ENCODE assay signal across 9 cellular contexts in the genomic region with DNA sequence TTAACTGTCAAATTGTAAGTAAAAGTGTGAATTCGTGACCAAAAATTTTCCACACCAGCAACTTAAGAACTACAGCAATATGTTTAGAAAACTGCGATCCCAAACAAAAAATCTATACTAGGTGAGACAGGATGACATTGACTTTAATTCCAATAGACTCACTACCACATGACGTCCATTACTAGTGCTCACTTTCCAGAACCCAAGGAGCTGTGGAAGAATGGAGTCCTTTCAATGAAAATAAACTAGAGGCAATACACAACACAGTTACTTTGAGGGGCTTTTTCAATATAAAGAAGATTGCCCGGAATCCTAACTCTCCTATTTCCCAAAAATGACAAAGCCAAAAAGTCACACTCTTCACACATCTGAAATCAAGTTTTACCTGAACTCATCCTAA. TPM values are rescaled to one million over a fixed set of nuclear protein-coding genes. Genes with fewer than 3 reads are reported as not detected.
A peak's percentile ranks its signal among the peaks of the same experiment; 100 is the strongest.
DNase-seq lines count a peak whose midpoint lies in the region; ATAC-seq, FAIRE-seq and TF ChIP-seq lines count a peak whose summit lies in the region.
"Had no signal": no experiment of that assay in that cellular context is flagged by ENCODE, and none has a peak within 500 bp of the region (broad histone marks: within the 10 kb centered on the region; RNA-seq: fewer than 3 reads in every experiment).

No MANE protein-coding gene starts in this region.

- POLR2A ChIA-PET in A549 (lab: Yijun Ruan, JAX) = interaction anchor here (1.5 to 2.1 kb wide), 3 partner anchors 10 to 161 kb away, joined by 3 to 11 read pairs (median 7); no protein-coding TSS in a partner anchor

- CTCF ChIA-PET in A549 (lab: Yijun Ruan, JAX) = interaction anchor here (0.9 to 2.1 kb wide), 6 partner anchors 8 to 198 kb away, joined by 3 to 7 read pairs (median 4); no protein-coding TSS in a partner anchor

- DNase-seq in A549 (ENCODE audit: low read depth in 1 of 2, low spot score in 1 of 2) (no peak), coronary artery (ENCODE audit: low spot score) (no peak), natural killer cell (no peak), NCI-H510A (lab: John Stamatoyannopoulos, UW) (no peak), kidney glomerular epithelial cell (lab: John Stamatoyannopoulos, UW) (no peak)
- no peak for DNase-seq in activated CD4-positive, alpha-beta T cell treated with anti-CD3 and anti-CD28 coated beads for 4 hours

- peak overlapping the region; percentile 99 for H3K4me3 Mint-ChIP-seq in natural killer cell

- no peak for TF ChIP-seq POLR2A in A549 (IDR thresholded peaks at IDR 0.05; ENCODE audit: low read length)

- ATAC-seq in A549 = no peak
- no peak for ATAC-seq in natural killer cell
- ATAC-seq in GM21390 (IDR thresholded peaks at IDR 0.05; ENCODE audit: unreplicated experiment) = no peak

- H3K4me3 ChIP-seq in A549 = peak overlapping the region; percentile 78
- peak overlapping the region; percentile 74 for H3K4me3 ChIP-seq in HUES6 (ENCODE audit: low read depth, low read length)
- peak overlapping the region; percentile 87 for H3K4me3 ChIP-seq in coronary artery

- H3K27ac ChIP-seq in A549 = peak overlapping the region; percentile 87 to 91
- H3K27ac ChIP-seq in HUES6 (ENCODE audit: low read depth, low read length) = no peak overlapping the region
- peak overlapping the region; percentile 91 for H3K27ac ChIP-seq in coronary artery
- H3K27ac ChIP-seq: HL-60 had no signal

- intact Hi-C loops in natural killer cell (cut with micrococcal nuclease) = loop anchor here (2.0 to 5.0 kb wide), 2 partner anchors 95 to 1530 kb away; a partner anchor contains a TSS

- no peaks in the 10 kb centered on the region for H3K9me3 Mint-ChIP-seq in natural killer cell

- H3K27me3 ChIP-seq in HUES6 (ENCODE audit: control insufficient read depth, insufficient read depth, low read length) = peaks cover 58% of the 10 kb centered on the region

- H3K4me1 ChIP-seq in A549 = peaks cover 24% of the 10 kb centered on the region; the same call in 2 of the 3 replicates
- H3K4me1 ChIP-seq in HUES6 (ENCODE audit: control insufficient read depth, insufficient read depth, low read length) = peaks cover 9% of the 10 kb centered on the region; the same call in 1 of the 2 replicates

- peaks cover 42 to 56% of the 10 kb centered on the region in 2 donors for H3K27me3 Mint-ChIP-seq in natural killer cell (ENCODE audit: low read depth in 2 of 2)

- no peak overlapping the region for H3K9ac ChIP-seq in HUES6 (ENCODE audit: low read length)

- no peak for TF ChIP-seq RAD21 in A549 (conservative IDR thresholded peaks at IDR 0.05 in 1 of 2, IDR thresholded peaks at IDR 0.05 in 1 of 2)

- FAIRE-seq in A549 (lab: Jason Lieb, UNC) = no peak

- H3K36me3 ChIP-seq in HUES6 (ENCODE audit: control insufficient read depth, insufficient read depth, low read length) = no peaks in the 10 kb centered on the region

- WGBS in A549 (ENCODE audit: missing lambda C conversion rate) = 30% methylated on average over 4 of the region's 4 CpGs

- peaks cover 19% of the 10 kb centered on the region in 2 donors for H3K4me1 Mint-ChIP-seq in natural killer cell

- peak overlapping the region; percentile 90 for H3K4me2 ChIP-seq in A549

- TF ChIP-seq EP300 in A549 (IDR thresholded peaks at IDR 0.05) = no peak

- H3K27ac Mint-ChIP-seq in natural killer cell = peak overlapping the region; percentile 24 to 83

- 0 out of 3 replicates have a peak, but pooled peaks cover 3% of the 10 kb centered on the region for H3K9me3 ChIP-seq in A549
- H3K9me3 ChIP-seq in HUES6 (ENCODE audit: control insufficient read depth, insufficient read depth, low read depth, low read length) = no peaks in the 10 kb centered on the region

- TF ChIP-seq CTCF in A549 (IDR thresholded peaks at IDR 0.05) = no peak
- TF ChIP-seq CTCF in coronary artery (IDR thresholded peaks at IDR 0.05) = no peak
- TF ChIP-seq CTCF in natural killer cell (IDR thresholded peaks at IDR 0.05) = no peak

- no peaks in the 10 kb centered on the region for H3K36me3 Mint-ChIP-seq in natural killer cell

TF ChIP-seq in A549, 52 proteins besides CTCF, POLR2A, EP300 and RAD21:
- TF ChIP-seq HEYL (CRISPR knock-in tag; IDR thresholded peaks at IDR 0.05) (no peak), ZC3H11A (IDR thresholded peaks at IDR 0.05) (no peak), RCOR1 (IDR thresholded peaks at IDR 0.05; ENCODE audit: low read depth, low read length) (no peak), TFCP2L1 (CRISPR knock-in tag; IDR thresholded peaks at IDR 0.05) (no peak)

RNA-seq across cellular contexts. Expression of a gene that starts 1.4 kb away (rescaled TPM):
- polyA plus RNA-seq in A549 (2011; rRNA removed) (101 and 106 TPM in 2 replicates), A549 (2017; fragmentation: RNase III; extraction: RNeasy Plus Mini Kit Qiagen cat#74134 plus additional on column Dnase treatment) (20.1 to 28.2 TPM (median 25.1 TPM) in 3 replicates)
- 22.4 and 22.5 TPM in 2 replicates for polyA plus RNA-seq in A549 (2012; cell fraction: cytosol; rRNA removed)
- 16.5 and 19.5 TPM in 2 replicates for polyA plus RNA-seq in A549 (2012; cell fraction: nucleus; rRNA removed)
- 85.5 and 132 TPM in 2 replicates for polyA minus RNA-seq in A549 (2011; rRNA and poly(A)+ RNA removed)
- 1 to 10 TPM; 1.5 to 2.6 (median 1.5) TPM for total RNA-seq in natural killer cell
